ENCODE assay signal across 8 cellular contexts in the genomic region with DNA sequence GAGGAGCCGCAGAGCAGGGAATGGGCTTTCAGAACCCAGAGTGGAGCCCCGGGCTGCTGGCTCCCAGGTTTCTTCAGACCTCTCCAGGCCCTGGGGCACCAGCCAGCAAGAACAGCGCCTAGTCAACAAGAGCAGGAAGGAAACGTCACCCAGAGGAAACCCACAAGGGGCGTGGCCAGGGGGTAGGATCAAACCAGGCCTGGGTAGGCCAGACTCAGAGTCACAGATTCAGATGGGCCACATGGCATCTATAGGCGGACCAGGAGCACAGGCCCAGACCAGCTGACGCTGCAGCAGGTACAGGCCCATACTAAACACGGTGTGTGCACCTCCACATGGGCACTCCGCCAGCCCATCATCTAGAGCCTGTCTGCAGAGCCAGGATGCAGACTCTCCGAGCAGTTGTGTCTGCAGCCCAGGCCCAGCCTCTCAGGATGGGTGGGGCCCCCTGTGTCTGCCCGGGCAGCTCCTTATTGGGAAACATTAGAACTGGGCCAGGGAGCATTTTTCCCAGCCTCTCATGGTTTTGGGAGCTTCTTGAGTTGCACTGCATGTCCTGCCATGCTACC. TPM values are rescaled to one million over a fixed set of nuclear protein-coding genes. Genes with fewer than 3 reads are reported as not detected.
DNase-seq lines count a peak whose midpoint lies in the region; ATAC-seq and TF ChIP-seq lines count a peak whose summit lies in the region.

A gene (minus strand): TSS at position 127 of the 569 bp plus-strand sequence. CDS start 552 bp downstream, outside the sequence.

- peak within 1 kb of the TSS; percentile 77 for H3K4me3 ChIP-seq in SK-N-MC
- H3K4me3 ChIP-seq in upper lobe of left lung = peak within 1 kb of the TSS; percentile 44 to 68 (median 50)

- peaks cover 72% of the 10 kb centered on the region for H3K4me1 Mint-ChIP-seq in activated naive CD4-positive, alpha-beta T cell treated with anti-CD3 and anti-CD28 coated beads, Interleukin-2, amount 10 ng/mL, durations not matched to agents 7 days and 5 days
- H3K4me1 Mint-ChIP-seq in glutamatergic neuron (ENCODE audit: low read depth, unreplicated experiment) (peaks cover 11% of the 10 kb centered on the region), progenitor cell of endocrine pancreas (ENCODE audit: low read depth) (peaks cover 1% of the 10 kb centered on the region)

- peak within 1 kb of the TSS; percentile 71 for H3K27ac ChIP-seq in SK-N-MC
- H3K27ac ChIP-seq in upper lobe of left lung = peak within 1 kb of the TSS; percentile 85 to 93 (median 90)

- no peaks in the 10 kb centered on the region for H3K36me3 ChIP-seq in SK-N-MC (ENCODE audit: insufficient read depth, low read length)
- H3K36me3 ChIP-seq in upper lobe of left lung = peaks cover 0 to 22% (median 2%) of the 10 kb centered on the region in 4 donors

- TF ChIP-seq EP300 in upper lobe of left lung (IDR thresholded peaks at IDR 0.05) = no peak

- CTCF ChIA-PET in activated naive CD4-positive, alpha-beta T cell treated with anti-CD3 and anti-CD28 coated beads, Interleukin-2, amount 10 ng/mL, durations not matched to agents 7 days and 5 days (lab: Charles Lee) = interaction anchor here (1.4 kb wide), 1 partner anchor 8 kb away, joined by 3 read pairs; no protein-coding TSS in a partner anchor

- peak within 1 kb of the TSS; percentile 97 for H3K4me3 Mint-ChIP-seq in activated naive CD4-positive, alpha-beta T cell treated with anti-CD3 and anti-CD28 coated beads, Interleukin-2, amount 10 ng/mL, durations not matched to agents 7 days and 5 days
- H3K4me3 Mint-ChIP-seq in glutamatergic neuron (ENCODE audit: unreplicated experiment) (no peak within 1 kb of the TSS), progenitor cell of endocrine pancreas (ENCODE audit: low read depth) (no peak within 1 kb of the TSS)

- TF ChIP-seq POLR2A in GM19193 (IDR thresholded peaks at IDR 0.05; ENCODE audit: extremely low read depth, insufficient read depth, insufficient read length) (peak; percentile 75), upper lobe of left lung (IDR thresholded peaks at IDR 0.05) (peak in 3 of 4 donors; percentile 65 to 88 (median 72))

- peaks cover 9% of the 10 kb centered on the region for H3K27me3 Mint-ChIP-seq in activated naive CD4-positive, alpha-beta T cell treated with anti-CD3 and anti-CD28 coated beads, Interleukin-2, amount 10 ng/mL, durations not matched to agents 7 days and 5 days
- H3K27me3 Mint-ChIP-seq in glutamatergic neuron (ENCODE audit: unreplicated experiment) (no peaks in the 10 kb centered on the region), progenitor cell of endocrine pancreas (peaks cover 19% of the 10 kb centered on the region)

- peak within 1 kb of the TSS; percentile 31 for H3K9ac ChIP-seq in SK-N-MC (ENCODE audit: insufficient read length)

- peak; percentile 87 for ATAC-seq in HG03432 (IDR thresholded peaks at IDR 0.05; ENCODE audit: unreplicated experiment)
- peak; percentile 92 to 95 for ATAC-seq in upper lobe of left lung (ENCODE audit: low FRiP score in 2 of 2)

- 0 to 13% methylated on average over 2 to 3 of the region's 11 CpGs for WGBS in upper lobe of left lung, 2 donors

- H3K27me3 ChIP-seq in upper lobe of left lung = no peaks in the 10 kb centered on the region

- H3K9me3 ChIP-seq in SK-N-MC (ENCODE audit: low read depth, low read length) (no peaks in the 10 kb centered on the region), upper lobe of left lung (no peaks in the 10 kb centered on the region)

- H3K4me1 ChIP-seq in upper lobe of left lung = peaks cover 34 to 55% (median 45%) of the 10 kb centered on the region in 4 donors

- peak within 1 kb of the TSS; percentile 98 for H3K27ac Mint-ChIP-seq in activated naive CD4-positive, alpha-beta T cell treated with anti-CD3 and anti-CD28 coated beads, Interleukin-2, amount 10 ng/mL, durations not matched to agents 7 days and 5 days
- H3K27ac Mint-ChIP-seq in glutamatergic neuron (ENCODE audit: unreplicated experiment) = no peak within 1 kb of the TSS
- no peak within 1 kb of the TSS for H3K27ac Mint-ChIP-seq in progenitor cell of endocrine pancreas

- H3K36me3 Mint-ChIP-seq in activated naive CD4-positive, alpha-beta T cell treated with anti-CD3 and anti-CD28 coated beads, Interleukin-2, amount 10 ng/mL, durations not matched to agents 7 days and 5 days = peaks cover 37% of the 10 kb centered on the region
- H3K36me3 Mint-ChIP-seq in glutamatergic neuron (ENCODE audit: unreplicated experiment) = no peaks in the 10 kb centered on the region
- no peaks in the 10 kb centered on the region for H3K36me3 Mint-ChIP-seq in progenitor cell of endocrine pancreas (ENCODE audit: insufficient read depth)

- TF ChIP-seq CTCF in glutamatergic neuron (IDR thresholded peaks at IDR 0.05; ENCODE audit: partially characterized antibody, unreplicated experiment) (no peak), progenitor cell of endocrine pancreas (IDR thresholded peaks at IDR 0.05; ENCODE audit: unreplicated experiment) (no peak), upper lobe of left lung (IDR thresholded peaks at IDR 0.05) (peak in 1 of 6 experiments; percentile 9)

- DNase-seq in Ammon's horn (ENCODE audit: low spot score) (peak; percentile 78), SK-N-MC (ENCODE audit: low read depth, low spot score) (peak; percentile 40), glutamatergic neuron (no peak), progenitor cell of endocrine pancreas (ENCODE audit: low spot score, unreplicated experiment) (no peak), upper lobe of left lung (peak; percentile 69 to 92)
- DNase-seq in activated naive CD4-positive, alpha-beta T cell treated with anti-CD3 and anti-CD28 coated beads, Interleukin-2, amount 10 ng/mL, durations not matched to agents 7 days and 5 days = peak; percentile 98

- peaks cover 4% of the 10 kb centered on the region for H3K9me3 Mint-ChIP-seq in activated naive CD4-positive, alpha-beta T cell treated with anti-CD3 and anti-CD28 coated beads, Interleukin-2, amount 10 ng/mL, durations not matched to agents 7 days and 5 days
- peaks cover 1% of the 10 kb centered on the region for H3K9me3 Mint-ChIP-seq in glutamatergic neuron (ENCODE audit: unreplicated experiment)
- H3K9me3 Mint-ChIP-seq in progenitor cell of endocrine pancreas (ENCODE audit: low read depth) = no peaks in the 10 kb centered on the region

RNA-seq across cellular contexts. Expression of the gene that starts here (rescaled TPM):
- 69.5 TPM for total RNA-seq in glutamatergic neuron (ENCODE audit: unreplicated experiment)
- 24.0 and 25.3 TPM in 2 replicates for total RNA-seq in progenitor cell of endocrine pancreas
- total RNA-seq in upper lobe of left lung = 100 to 1,000 TPM in 1 of 6 donors, 10 to 100 TPM in 5; 24.3 to 137 (median 41.5) TPM

Comparison
In these comparisons a context has a peak if more than half of its experiments do, and no peak if none do; other contexts are left out.
1. DNase-seq: peak in Ammon's horn (single experiment), SK-N-MC (single experiment), activated naive CD4-positive, alpha-beta T cell treated with anti-CD3 and anti-CD28 coated beads, Interleukin-2, amount 10 ng/mL, durations not matched to agents 7 days and 5 days (single experiment) and upper lobe of left lung (2 of 2); none in glutamatergic neuron (single experiment) and progenitor cell of endocrine pancreas (single experiment).